16 cellular contexts compared by ENCODE assay signal in genomic region chr2:26456701-26457224, GRCh38. TPM values are rescaled to one million over a fixed set of nuclear protein-coding genes. Genes with fewer than 3 reads are reported as not detected.
A peak's percentile ranks its signal among the peaks of the same experiment; 100 is the strongest.
DNase-seq lines count a peak whose midpoint lies in the region; ATAC-seq, FAIRE-seq and TF ChIP-seq lines count a peak whose summit lies in the region.
"Had no signal": no experiment of that assay in that cellular context is flagged by ENCODE, and none has a peak within 500 bp of the region (broad histone marks: within the 10 kb centered on the region; RNA-seq: fewer than 3 reads in every experiment).

No MANE protein-coding gene starts in this region.

- no peak overlapping the region for H3K9ac ChIP-seq in HCT116 (ENCODE audit: low read length)

- H3K4me3 ChIP-seq in HCT116 (replicated peaks in 1 of 2; ENCODE audit: low read depth in 1 of 2, low read length in 2 of 2) (no peak overlapping the region), small intestine (ENCODE audit: low read depth in 1 of 2, low read length in 2 of 2) (no peak overlapping the region)
- H3K4me3 ChIP-seq: esophagus muscularis mucosa, heart left ventricle, right atrium auricular region had no signal

- no peak overlapping the region for H2AFZ ChIP-seq in HCT116 (ENCODE audit: low read depth, low read length, poor library complexity, severe bottlenecking)

- H3K36me3 ChIP-seq in HCT116 (ENCODE audit: control insufficient read depth in 1 of 2, insufficient read depth in 2 of 2, low read length in 2 of 2) (no peaks in the 10 kb centered on the region), small intestine (ENCODE audit: control insufficient read depth in 2 of 2, insufficient read depth in 2 of 2, low read length in 2 of 2) (no peaks in the 10 kb centered on the region)
- H3K36me3 ChIP-seq: esophagus muscularis mucosa, heart left ventricle, right atrium auricular region had no signal

- H3K4me1 ChIP-seq in HCT116 (ENCODE audit: control insufficient read depth in 1 of 2, insufficient read depth in 2 of 2, low read length in 2 of 2) (peaks cover 0 to 20% of the 10 kb centered on the region in 2 experiments; a peak in 2 of 4 replicates), small intestine (ENCODE audit: control insufficient read depth in 2 of 2, insufficient read depth in 1 of 2, low read depth in 1 of 2, low read length in 1 of 2) (peaks cover 0 to 11% of the 10 kb centered on the region in 2 donors)
- H3K4me1 ChIP-seq: right atrium auricular region had no signal

- POLR2A ChIA-PET in HCT116 (lab: Charles Lee) = no interaction called here

- no peaks in the 10 kb centered on the region for H3K79me2 ChIP-seq in HCT116 (ENCODE audit: insufficient read depth, low read length)

- ATAC-seq in HCT116 (0 out of 2 replicates have a peak, but pooled peaks have one; percentile 15), GM18502 (IDR thresholded peaks at IDR 0.05; ENCODE audit: poor library complexity, unreplicated experiment) (no peak), GM18519 (IDR thresholded peaks at IDR 0.05; ENCODE audit: low FRiP score, unreplicated experiment) (no peak)

- RAD21 ChIA-PET in HCT116 (lab: Charles Lee; ENCODE audit: low non-redundant PET in 1 of 2, low total read pairs in 2 of 2, uncharacterized antibody in 2 of 2, unreplicated experiment in 2 of 2) = no interaction called here

- WGBS in small intestine, 3 donors = 30 to 74% (median 47%) methylated on average over 5 of the region's 5 CpGs

- no peak for FAIRE-seq in small intestine (lab: Jason Lieb, UNC)
- FAIRE-seq: H54 had no signal

- no peak overlapping the region for H3K27ac ChIP-seq in HCT116 (ENCODE audit: low read depth, low read length)
- peak overlapping the region; percentile 7 to 68 for H3K27ac ChIP-seq in small intestine (ENCODE audit: low read depth in 1 of 2, low read length in 1 of 2)
- no peak overlapping the region for H3K27ac ChIP-seq in substantia nigra (ENCODE audit: low read depth, low read length, poor library complexity, severe bottlenecking)
- H3K27ac ChIP-seq: esophagus muscularis mucosa, heart left ventricle, right atrium auricular region had no signal

- no peaks in the 10 kb centered on the region for H4K20me1 ChIP-seq in HCT116 (ENCODE audit: insufficient read depth)

- no peaks in the 10 kb centered on the region for H3K9me2 ChIP-seq in HCT116 (ENCODE audit: insufficient read depth)

- no peak for TF ChIP-seq CTCF in HCT116 (IDR thresholded peaks at IDR 0.05 in 2 of 3, conservative IDR thresholded peaks at IDR 0.05 in 1 of 3; ENCODE audit: borderline replicate concordance in 1 of 3, insufficient read depth in 1 of 3, low read depth in 2 of 3, low read length in 2 of 3)

- TF ChIP-seq RAD21 in HCT116 (IDR thresholded peaks at IDR 0.05; ENCODE audit: low read depth) = no peak

- intact Hi-C loops in HCT116 (cut with micrococcal nuclease) = no loop called here

- CTCF ChIA-PET in HCT116 (lab: Charles Lee) = no interaction called here

- no peak for DNase-seq in HCT116 (ENCODE audit: low read depth, low spot score)
- peak; percentile 23 for DNase-seq in NOMO-1 treated with dmso at 0.1 percent for 144 hours (lab: John Stamatoyannopoulos, UW; ENCODE audit: unreplicated experiment)
- DNase-seq in kidney tubule cell (ENCODE audit: low spot score) = peak; percentile 55
- peak; percentile 94 for DNase-seq in small intestine
- DNase-seq in substantia nigra (lab: John Stamatoyannopoulos, UW) = no peak
- DNase-seq: CD8-positive, alpha-beta memory T cell; heart left ventricle; naive B cell; stimulated activated naive CD4-positive, alpha-beta T cell treated with Interleukin-2 at 50 U/mL for 16 hours had no signal

- no peaks in the 10 kb centered on the region for H3K27me3 ChIP-seq in HCT116 (ENCODE audit: insufficient read depth, low read length)
- no peaks in the 10 kb centered on the region for H3K27me3 ChIP-seq in small intestine (ENCODE audit: control insufficient read depth in 2 of 2, insufficient read depth in 2 of 2, low read length in 2 of 2)
- H3K27me3 ChIP-seq: esophagus muscularis mucosa, heart left ventricle, right atrium auricular region had no signal

- no peak for TF ChIP-seq POLR2A in HCT116 (IDR thresholded peaks at IDR 0.05; ENCODE audit: borderline replicate concordance, extremely low read depth, insufficient read depth, insufficient read length)

- H3K9me3 ChIP-seq in HCT116 (ENCODE audit: control insufficient read depth in 1 of 2, insufficient read depth in 1 of 2, low read depth in 1 of 2, low read length in 2 of 2) (no peaks in the 10 kb centered on the region), small intestine (ENCODE audit: control insufficient read depth, low read depth) (no peaks in the 10 kb centered on the region)
- H3K9me3 ChIP-seq: esophagus muscularis mucosa, right atrium auricular region had no signal

- no TSS peak for BruUV-seq in HCT116 (replicated peaks; lab: Mats Ljungman, UMichigan)

- H3K4me2 ChIP-seq in HCT116 (ENCODE audit: low read length) = peak overlapping the region; percentile 56

TF ChIP-seq in HCT116, 20 proteins besides CTCF, POLR2A, EP300 and RAD21:
- TF ChIP-seq SRF (IDR thresholded peaks at IDR 0.05; ENCODE audit: low read depth) (no peak), YY1 (IDR thresholded peaks at IDR 0.05; ENCODE audit: extremely low read depth, insufficient replicate concordance, low read depth, low read length) (no peak), ZBTB33 (IDR thresholded peaks at IDR 0.05; ENCODE audit: extremely low read depth, insufficient replicate concordance, low read length) (no peak), CBX3 (IDR thresholded peaks at IDR 0.05; ENCODE audit: low read depth) (no peak)

RNA-seq across cellular contexts. Expression of gene OTOF, which starts 21.2 kb away (rescaled TPM):
- total RNA-seq in HCT116 (2021; ENCODE audit: unreplicated experiment) = 0.10 TPM
- 0.09 and 0.10 TPM in 2 replicates for polyA plus RNA-seq in HCT116 (2012)
- under 1 TPM; 0.22 to 0.66 (median 0.27) TPM for polyA plus RNA-seq in small intestine
- total RNA-seq: kidney epithelial cell, OCI-LY7 had no signal

RNA-seq across cellular contexts. Expression of gene DRC1, which starts 55.0 kb away (rescaled TPM):
- not detected for total RNA-seq in HCT116 (2021; ENCODE audit: unreplicated experiment)
- polyA plus RNA-seq in HCT116 (2012) = not detected in 2 replicates
- under 1 TPM in 1 of 3 donors, not detected in 2; 0.09 TPM for polyA plus RNA-seq in small intestine
- total RNA-seq: CD8-positive, alpha-beta memory T cell; OCI-LY7; right atrium auricular region had no signal
- polyA plus RNA-seq: CD8-positive, alpha-beta memory T cell had no signal

Comparison
In these comparisons a context has a peak if more than half of its experiments do, and no peak if none do; other contexts are left out.
1. DNase-seq: peak in NOMO-1 treated with dmso at 0.1 percent for 144 hours (single experiment), kidney tubule cell (single experiment) and small intestine (single experiment); none in HCT116 (single experiment) and substantia nigra (0 of 49).
2. H3K27ac ChIP-seq: peak in small intestine (2 of 2); none in HCT116 (single experiment) and substantia nigra (single experiment).